2 cellular contexts compared by ENCODE assay signal in the genomic region with DNA sequence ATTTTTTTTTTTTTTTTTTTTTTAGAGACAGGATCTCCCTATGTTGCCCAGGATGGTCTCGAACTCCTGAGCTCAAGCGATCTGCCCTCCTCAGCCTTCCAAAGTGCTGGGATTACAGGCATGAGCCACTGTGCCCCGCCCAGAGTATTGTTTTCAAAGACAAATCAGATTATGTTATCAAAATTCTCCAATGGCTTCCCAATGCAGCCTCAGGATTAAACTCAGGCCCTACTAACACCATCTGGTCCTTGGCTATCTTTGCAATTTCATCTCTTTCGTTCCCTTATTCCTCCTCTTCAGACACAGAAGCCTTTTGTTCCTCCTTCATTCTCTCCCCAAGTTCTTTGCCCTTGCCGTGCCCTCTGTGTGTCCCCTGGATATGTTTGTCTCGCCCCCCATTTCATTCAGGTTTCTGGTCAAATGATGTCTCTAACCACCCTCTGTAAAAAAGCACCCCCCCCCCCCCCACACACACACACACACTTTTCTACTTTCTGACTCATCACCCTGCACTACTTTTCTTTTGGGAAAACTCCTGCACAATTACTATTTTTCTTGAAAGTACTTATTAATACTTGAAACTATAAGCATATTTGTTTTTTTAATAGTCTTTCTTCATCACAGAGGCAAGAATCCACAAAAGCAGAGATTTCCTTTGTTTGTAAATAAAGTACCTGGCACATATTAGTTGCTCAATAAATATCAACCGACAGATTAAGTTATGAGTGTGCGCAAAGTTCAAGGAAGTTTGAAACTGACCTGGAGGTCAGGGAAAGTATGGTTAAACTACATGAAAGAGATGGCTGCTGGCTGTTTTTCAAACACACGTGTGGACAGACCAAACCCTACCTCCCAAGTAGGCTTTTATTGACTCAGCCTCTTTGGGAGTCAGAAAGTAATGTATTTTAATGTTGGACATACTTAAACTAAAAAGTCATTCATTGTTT.
A peak's percentile ranks its signal among the peaks of the same experiment; 100 is the strongest.
TF ChIP-seq lines count a peak whose summit lies in the region.

No MANE protein-coding gene starts in this region.

TF ChIP-seq in HepG2, 621 proteins besides CTCF, POLR2A, EP300 and RAD21 (continued from another document and continues in another):
- TF ChIP-seq, protein P1, sequence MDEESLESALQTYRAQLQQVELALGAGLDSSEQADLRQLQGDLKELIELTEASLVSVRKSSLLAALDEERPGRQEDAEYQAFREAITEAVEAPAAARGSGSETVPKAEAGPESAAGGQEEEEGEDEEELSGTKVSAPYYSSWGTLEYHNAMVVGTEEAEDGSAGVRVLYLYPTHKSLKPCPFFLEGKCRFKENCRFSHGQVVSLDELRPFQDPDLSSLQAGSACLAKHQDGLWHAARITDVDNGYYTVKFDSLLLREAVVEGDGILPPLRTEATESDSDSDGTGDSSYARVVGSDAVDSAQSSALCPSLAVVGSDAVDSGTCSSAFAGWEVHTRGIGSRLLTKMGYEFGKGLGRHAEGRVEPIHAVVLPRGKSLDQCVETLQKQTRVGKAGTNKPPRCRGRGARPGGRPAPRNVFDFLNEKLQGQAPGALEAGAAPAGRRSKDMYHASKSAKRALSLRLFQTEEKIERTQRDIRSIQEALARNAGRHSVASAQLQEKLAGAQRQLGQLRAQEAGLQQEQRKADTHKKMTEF (CRISPR knock-in tag; IDR thresholded peaks at IDR 0.05): peak; percentile 77
- TF ChIP-seq ELF3 (CRISPR knock-in tag; IDR thresholded peaks at IDR 0.05): peak; percentile 70
- peak; percentile 66; the same call in 1 of the 2 replicates for TF ChIP-seq HMG20A (CRISPR knock-in tag; IDR thresholded peaks at IDR 0.05; ENCODE audit: borderline replicate concordance)
- TF ChIP-seq IKZF4 (CRISPR knock-in tag; IDR thresholded peaks at IDR 0.05; ENCODE audit: borderline replicate concordance, low read depth, not compliant biosample characterization): no peak
- peak; percentile 32; the same call in 1 of the 2 replicates for TF ChIP-seq CREM (IDR thresholded peaks at IDR 0.05)
- TF ChIP-seq CREM (CRISPR knock-in tag; IDR thresholded peaks at IDR 0.05): no peak
- TF ChIP-seq, protein P2, sequence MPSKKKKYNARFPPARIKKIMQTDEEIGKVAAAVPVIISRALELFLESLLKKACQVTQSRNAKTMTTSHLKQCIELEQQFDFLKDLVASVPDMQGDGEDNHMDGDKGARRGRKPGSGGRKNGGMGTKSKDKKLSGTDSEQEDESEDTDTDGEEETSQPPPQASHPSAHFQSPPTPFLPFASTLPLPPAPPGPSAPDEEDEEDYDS (CRISPR knock-in tag; IDR thresholded peaks at IDR 0.05): no peak
- TF ChIP-seq ZNF629 (CRISPR knock-in tag; conservative IDR thresholded peaks at IDR 0.05): no peak
- TF ChIP-seq, protein P3, sequence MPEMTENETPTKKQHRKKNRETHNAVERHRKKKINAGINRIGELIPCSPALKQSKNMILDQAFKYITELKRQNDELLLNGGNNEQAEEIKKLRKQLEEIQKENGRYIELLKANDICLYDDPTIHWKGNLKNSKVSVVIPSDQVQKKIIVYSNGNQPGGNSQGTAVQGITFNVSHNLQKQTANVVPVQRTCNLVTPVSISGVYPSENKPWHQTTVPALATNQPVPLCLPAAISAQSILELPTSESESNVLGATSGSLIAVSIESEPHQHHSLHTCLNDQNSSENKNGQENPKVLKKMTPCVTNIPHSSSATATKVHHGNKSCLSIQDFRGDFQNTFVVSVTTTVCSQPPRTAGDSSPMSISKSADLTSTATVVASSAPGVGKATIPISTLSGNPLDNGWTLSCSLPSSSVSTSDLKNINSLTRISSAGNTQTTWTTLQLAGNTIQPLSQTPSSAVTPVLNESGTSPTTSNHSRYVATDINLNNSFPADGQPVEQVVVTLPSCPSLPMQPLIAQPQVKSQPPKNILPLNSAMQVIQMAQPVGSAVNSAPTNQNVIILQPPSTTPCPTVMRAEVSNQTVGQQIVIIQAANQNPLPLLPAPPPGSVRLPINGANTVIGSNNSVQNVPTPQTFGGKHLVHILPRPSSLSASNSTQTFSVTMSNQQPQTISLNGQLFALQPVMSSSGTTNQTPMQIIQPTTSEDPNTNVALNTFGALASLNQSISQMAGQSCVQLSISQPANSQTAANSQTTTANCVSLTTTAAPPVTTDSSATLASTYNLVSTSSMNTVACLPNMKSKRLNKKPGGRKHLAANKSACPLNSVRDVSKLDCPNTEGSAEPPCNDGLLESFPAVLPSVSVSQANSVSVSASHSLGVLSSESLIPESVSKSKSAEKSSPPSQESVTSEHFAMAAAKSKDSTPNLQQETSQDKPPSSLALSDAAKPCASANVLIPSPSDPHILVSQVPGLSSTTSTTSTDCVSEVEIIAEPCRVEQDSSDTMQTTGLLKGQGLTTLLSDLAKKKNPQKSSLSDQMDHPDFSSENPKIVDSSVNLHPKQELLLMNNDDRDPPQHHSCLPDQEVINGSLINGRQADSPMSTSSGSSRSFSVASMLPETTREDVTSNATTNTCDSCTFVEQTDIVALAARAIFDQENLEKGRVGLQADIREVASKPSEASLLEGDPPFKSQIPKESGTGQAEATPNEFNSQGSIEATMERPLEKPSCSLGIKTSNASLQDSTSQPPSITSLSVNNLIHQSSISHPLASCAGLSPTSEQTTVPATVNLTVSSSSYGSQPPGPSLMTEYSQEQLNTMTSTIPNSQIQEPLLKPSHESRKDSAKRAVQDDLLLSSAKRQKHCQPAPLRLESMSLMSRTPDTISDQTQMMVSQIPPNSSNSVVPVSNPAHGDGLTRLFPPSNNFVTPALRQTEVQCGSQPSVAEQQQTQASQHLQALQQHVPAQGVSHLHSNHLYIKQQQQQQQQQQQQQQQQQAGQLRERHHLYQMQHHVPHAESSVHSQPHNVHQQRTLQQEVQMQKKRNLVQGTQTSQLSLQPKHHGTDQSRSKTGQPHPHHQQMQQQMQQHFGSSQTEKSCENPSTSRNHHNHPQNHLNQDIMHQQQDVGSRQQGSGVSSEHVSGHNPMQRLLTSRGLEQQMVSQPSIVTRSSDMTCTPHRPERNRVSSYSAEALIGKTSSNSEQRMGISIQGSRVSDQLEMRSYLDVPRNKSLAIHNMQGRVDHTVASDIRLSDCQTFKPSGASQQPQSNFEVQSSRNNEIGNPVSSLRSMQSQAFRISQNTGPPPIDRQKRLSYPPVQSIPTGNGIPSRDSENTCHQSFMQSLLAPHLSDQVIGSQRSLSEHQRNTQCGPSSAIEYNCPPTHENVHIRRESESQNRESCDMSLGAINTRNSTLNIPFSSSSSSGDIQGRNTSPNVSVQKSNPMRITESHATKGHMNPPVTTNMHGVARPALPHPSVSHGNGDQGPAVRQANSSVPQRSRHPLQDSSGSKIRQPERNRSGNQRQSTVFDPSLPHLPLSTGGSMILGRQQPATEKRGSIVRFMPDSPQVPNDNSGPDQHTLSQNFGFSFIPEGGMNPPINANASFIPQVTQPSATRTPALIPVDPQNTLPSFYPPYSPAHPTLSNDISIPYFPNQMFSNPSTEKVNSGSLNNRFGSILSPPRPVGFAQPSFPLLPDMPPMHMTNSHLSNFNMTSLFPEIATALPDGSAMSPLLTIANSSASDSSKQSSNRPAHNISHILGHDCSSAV (CRISPR knock-in tag; IDR thresholded peaks at IDR 0.05; ENCODE audit: borderline replicate concordance): no peak
- TF ChIP-seq ZNF598 (CRISPR knock-in tag; IDR thresholded peaks at IDR 0.05; ENCODE audit: borderline replicate concordance): no peak
- TF ChIP-seq, protein P4, sequence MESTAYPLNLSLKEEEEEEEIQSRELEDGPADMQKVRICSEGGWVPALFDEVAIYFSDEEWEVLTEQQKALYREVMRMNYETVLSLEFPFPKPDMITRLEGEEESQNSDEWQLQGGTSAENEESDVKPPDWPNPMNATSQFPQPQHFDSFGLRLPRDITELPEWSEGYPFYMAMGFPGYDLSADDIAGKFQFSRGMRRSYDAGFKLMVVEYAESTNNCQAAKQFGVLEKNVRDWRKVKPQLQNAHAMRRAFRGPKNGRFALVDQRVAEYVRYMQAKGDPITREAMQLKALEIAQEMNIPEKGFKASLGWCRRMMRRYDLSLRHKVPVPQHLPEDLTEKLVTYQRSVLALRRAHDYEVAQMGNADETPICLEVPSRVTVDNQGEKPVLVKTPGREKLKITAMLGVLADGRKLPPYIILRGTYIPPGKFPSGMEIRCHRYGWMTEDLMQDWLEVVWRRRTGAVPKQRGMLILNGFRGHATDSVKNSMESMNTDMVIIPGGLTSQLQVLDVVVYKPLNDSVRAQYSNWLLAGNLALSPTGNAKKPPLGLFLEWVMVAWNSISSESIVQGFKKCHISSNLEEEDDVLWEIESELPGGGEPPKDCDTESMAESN (CRISPR knock-in tag; conservative IDR thresholded peaks at IDR 0.05): 0 out of 2 replicates have a peak, but pooled peaks have one; percentile 20

TF ChIP-seq in K562, 482 proteins besides CTCF, POLR2A, EP300 and RAD21 (continued from another document and continues in another):
- TF ChIP-seq, protein P5, sequence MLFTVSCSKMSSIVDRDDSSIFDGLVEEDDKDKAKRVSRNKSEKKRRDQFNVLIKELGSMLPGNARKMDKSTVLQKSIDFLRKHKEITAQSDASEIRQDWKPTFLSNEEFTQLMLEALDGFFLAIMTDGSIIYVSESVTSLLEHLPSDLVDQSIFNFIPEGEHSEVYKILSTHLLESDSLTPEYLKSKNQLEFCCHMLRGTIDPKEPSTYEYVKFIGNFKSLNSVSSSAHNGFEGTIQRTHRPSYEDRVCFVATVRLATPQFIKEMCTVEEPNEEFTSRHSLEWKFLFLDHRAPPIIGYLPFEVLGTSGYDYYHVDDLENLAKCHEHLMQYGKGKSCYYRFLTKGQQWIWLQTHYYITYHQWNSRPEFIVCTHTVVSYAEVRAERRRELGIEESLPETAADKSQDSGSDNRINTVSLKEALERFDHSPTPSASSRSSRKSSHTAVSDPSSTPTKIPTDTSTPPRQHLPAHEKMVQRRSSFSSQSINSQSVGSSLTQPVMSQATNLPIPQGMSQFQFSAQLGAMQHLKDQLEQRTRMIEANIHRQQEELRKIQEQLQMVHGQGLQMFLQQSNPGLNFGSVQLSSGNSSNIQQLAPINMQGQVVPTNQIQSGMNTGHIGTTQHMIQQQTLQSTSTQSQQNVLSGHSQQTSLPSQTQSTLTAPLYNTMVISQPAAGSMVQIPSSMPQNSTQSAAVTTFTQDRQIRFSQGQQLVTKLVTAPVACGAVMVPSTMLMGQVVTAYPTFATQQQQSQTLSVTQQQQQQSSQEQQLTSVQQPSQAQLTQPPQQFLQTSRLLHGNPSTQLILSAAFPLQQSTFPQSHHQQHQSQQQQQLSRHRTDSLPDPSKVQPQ (CRISPR knock-in tag; IDR thresholded peaks at IDR 0.05; ENCODE audit: borderline replicate concordance): no peak
- TF ChIP-seq RHOXF2B (CRISPR knock-in tag; conservative IDR thresholded peaks at IDR 0.05) (no peak), ARID1B (IDR thresholded peaks at IDR 0.05) (peak; percentile 61), ZNF780A (CRISPR knock-in tag; IDR thresholded peaks at IDR 0.05) (no peak), TAF7 (tag; IDR thresholded peaks at IDR 0.05) (no peak), NFE2 (IDR thresholded peaks at IDR 0.05; ENCODE audit: low read depth) (no peak), ATF1 (CRISPR knock-in tag; IDR thresholded peaks at IDR 0.05) (no peak), ATF1 (tag; IDR thresholded peaks at IDR 0.05) (no peak)
- TF ChIP-seq, protein P6, sequence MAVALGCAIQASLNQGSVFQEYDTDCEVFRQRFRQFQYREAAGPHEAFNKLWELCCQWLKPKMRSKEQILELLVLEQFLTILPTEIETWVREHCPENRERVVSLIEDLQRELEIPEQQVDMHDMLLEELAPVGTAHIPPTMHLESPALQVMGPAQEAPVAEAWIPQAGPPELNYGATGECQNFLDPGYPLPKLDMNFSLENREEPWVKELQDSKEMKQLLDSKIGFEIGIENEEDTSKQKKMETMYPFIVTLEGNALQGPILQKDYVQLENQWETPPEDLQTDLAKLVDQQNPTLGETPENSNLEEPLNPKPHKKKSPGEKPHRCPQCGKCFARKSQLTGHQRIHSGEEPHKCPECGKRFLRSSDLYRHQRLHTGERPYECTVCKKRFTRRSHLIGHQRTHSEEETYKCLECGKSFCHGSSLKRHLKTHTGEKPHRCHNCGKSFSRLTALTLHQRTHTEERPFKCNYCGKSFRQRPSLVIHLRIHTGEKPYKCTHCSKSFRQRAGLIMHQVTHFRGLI (CRISPR knock-in tag; IDR thresholded peaks at IDR 0.05): no peak
- TF ChIP-seq, protein P7, sequence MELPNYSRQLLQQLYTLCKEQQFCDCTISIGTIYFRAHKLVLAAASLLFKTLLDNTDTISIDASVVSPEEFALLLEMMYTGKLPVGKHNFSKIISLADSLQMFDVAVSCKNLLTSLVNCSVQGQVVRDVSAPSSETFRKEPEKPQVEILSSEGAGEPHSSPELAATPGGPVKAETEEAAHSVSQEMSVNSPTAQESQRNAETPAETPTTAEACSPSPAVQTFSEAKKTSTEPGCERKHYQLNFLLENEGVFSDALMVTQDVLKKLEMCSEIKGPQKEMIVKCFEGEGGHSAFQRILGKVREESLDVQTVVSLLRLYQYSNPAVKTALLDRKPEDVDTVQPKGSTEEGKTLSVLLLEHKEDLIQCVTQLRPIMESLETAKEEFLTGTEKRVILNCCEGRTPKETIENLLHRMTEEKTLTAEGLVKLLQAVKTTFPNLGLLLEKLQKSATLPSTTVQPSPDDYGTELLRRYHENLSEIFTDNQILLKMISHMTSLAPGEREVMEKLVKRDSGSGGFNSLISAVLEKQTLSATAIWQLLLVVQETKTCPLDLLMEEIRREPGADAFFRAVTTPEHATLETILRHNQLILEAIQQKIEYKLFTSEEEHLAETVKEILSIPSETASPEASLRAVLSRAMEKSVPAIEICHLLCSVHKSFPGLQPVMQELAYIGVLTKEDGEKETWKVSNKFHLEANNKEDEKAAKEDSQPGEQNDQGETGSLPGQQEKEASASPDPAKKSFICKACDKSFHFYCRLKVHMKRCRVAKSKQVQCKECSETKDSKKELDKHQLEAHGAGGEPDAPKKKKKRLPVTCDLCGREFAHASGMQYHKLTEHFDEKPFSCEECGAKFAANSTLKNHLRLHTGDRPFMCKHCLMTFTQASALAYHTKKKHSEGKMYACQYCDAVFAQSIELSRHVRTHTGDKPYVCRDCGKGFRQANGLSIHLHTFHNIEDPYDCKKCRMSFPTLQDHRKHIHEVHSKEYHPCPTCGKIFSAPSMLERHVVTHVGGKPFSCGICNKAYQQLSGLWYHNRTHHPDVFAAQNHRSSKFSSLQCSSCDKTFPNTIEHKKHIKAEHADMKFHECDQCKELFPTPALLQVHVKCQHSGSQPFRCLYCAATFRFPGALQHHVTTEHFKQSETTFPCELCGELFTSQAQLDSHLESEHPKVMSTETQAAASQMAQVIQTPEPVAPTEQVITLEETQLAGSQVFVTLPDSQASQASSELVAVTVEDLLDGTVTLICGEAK (IDR thresholded peaks at IDR 0.05): no peak
- TF ChIP-seq, protein P7 (CRISPR knock-in tag; IDR thresholded peaks at IDR 0.05): no peak
